Comparison of ENCODE assay signal across 8 cellular contexts in the genomic region with DNA sequence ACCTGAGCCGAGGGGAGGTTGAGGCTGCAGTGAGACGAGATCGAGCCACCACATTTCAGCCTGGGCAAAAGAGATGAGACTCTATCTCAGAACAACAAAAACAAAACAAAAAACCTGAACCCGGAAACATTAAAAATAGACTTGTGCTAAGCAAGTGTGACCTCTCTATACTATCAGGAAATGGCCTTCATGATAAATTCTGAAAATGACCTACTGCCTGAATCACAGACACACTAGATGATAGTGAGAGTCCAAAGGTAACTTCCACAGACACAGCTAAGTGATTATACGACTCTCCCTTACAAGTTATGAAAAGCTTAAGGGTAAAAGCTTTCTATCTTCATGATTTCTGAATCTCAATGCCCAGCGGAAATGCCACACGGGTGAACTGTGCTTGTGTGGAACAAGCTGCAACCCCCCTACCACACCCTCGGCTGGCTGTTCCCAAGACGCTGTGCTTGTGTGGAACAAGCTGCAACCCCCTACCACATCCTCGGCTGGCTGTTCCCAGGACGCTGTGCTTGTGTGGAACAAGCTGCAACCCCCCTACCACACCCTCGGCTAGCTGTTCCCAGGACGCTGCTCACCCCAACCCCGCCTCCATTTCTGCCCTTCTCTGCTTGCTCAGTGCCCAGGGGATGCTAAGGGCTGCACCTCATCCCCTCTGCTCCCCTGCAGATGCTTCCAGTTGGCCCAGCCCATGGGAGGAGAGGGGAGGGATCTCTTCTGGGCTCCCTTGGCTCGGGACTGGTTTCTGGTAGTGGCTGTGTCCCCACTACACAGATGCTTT. TPM values are rescaled to one million over a fixed set of nuclear protein-coding genes. Genes with fewer than 3 reads are reported as not detected.
DNase-seq lines count a peak whose midpoint lies in the region; ATAC-seq, FAIRE-seq and TF ChIP-seq lines count a peak whose summit lies in the region.
"Not testable (repeated sequence)": the region's sequence is repeated elsewhere in the genome, so short reads cannot be mapped to it uniquely, and the experiment has no call there.

No MANE protein-coding gene starts in this region.

- H3K4me3 Mint-ChIP-seq in activated T-cell treated with anti-CD3 and anti-CD28 coated beads, Interleukin-2, amount 50 U/mL, for 24 hours; nephron progenitor cell; stimulated activated naive CD8-positive, alpha-beta T cell treated with anti-CD3 and anti-CD28 coated beads, Interleukin-15, amount 100 ng/mL, for 72 hours: not testable (repeated sequence)

- not testable (repeated sequence) for FAIRE-seq in GM12878 (lab: Jason Lieb, UNC)

- H3K4me2 ChIP-seq in GM12878 (ENCODE audit: control insufficient read depth, insufficient read depth): not testable (repeated sequence)

- not testable (repeated sequence) for H3K27ac ChIP-seq in GM12878 (ENCODE audit: control insufficient read depth, insufficient read depth); sigmoid colon

- TF ChIP-seq EP300 in GM12878 (IDR thresholded peaks at IDR 0.05; ENCODE audit: borderline replicate concordance in 1 of 2, control insufficient read depth in 1 of 2, low read depth in 2 of 2, low read length in 2 of 2); sigmoid colon (IDR thresholded peaks at IDR 0.05): not testable (repeated sequence)

- DNase-seq in activated T-cell treated with anti-CD3 and anti-CD28 coated beads, Interleukin-2, amount 50 U/mL, for 24 hours; GM12878 (ENCODE audit: low read depth, low spot score); nephron progenitor cell: not testable (repeated sequence)
- DNase-seq in left lobe of liver (ENCODE audit: low spot score) (peak; percentile 30), sigmoid colon (peak; percentile 57)
- peak in 1 of 2 donors; percentile 5 for DNase-seq in stimulated activated naive CD8-positive, alpha-beta T cell treated with anti-CD3 and anti-CD28 coated beads, Interleukin-15, amount 100 ng/mL, for 72 hours

- BruUV-seq in GM12878 (replicated peaks; lab: Mats Ljungman, UMichigan): not testable (repeated sequence)

- not testable (repeated sequence) for H3K4me1 ChIP-seq in GM12878 (ENCODE audit: control insufficient read depth, insufficient read depth, low read length)
- H3K4me1 ChIP-seq in sigmoid colon: peaks cover 0 to 11% (median 5%) of the 10 kb centered on the region in 4 donors

- H3K36me3 Mint-ChIP-seq in activated T-cell treated with anti-CD3 and anti-CD28 coated beads, Interleukin-2, amount 50 U/mL, for 24 hours (ENCODE audit: low read depth): peaks cover 67% of the 10 kb centered on the region
- peaks cover 50% of the 10 kb centered on the region for H3K36me3 Mint-ChIP-seq in nephron progenitor cell (ENCODE audit: low read depth)

- not testable (repeated sequence) for H3K27me3 Mint-ChIP-seq in activated T-cell treated with anti-CD3 and anti-CD28 coated beads, Interleukin-2, amount 50 U/mL, for 24 hours; nephron progenitor cell (ENCODE audit: low read depth, poor library complexity); stimulated activated naive CD8-positive, alpha-beta T cell treated with anti-CD3 and anti-CD28 coated beads, Interleukin-15, amount 100 ng/mL, for 72 hours

- SMC1A ChIA-PET in GM12878 (lab: Charles Lee; ENCODE audit: uncharacterized antibody, unreplicated experiment): not testable (repeated sequence)

- RAD21 ChIA-PET in GM12878 (lab: Charles Lee; ENCODE audit: unreplicated experiment): not testable (repeated sequence)

- not testable (repeated sequence) for H3K4me3 ChIP-seq in GM12878, sigmoid colon

- POLR2A ChIA-PET in GM12878 (lab: Charles Lee): not testable (repeated sequence)

- not testable (repeated sequence) for H3K9me3 ChIP-seq in GM12878 (replicated peaks; ENCODE audit: control insufficient read depth, insufficient read depth, low read length); sigmoid colon

- 75% methylated on average over 11 of the region's 15 CpGs for WGBS in GM12878 (ENCODE audit: insufficient coverage, insufficient replicate concordance, low lambda C conversion rate, missing lambda C conversion rate)
- 38 to 82% methylated on average over 15 of the region's 15 CpGs for WGBS in sigmoid colon, 2 donors

- H3K79me2 ChIP-seq in GM12878 (ENCODE audit: control insufficient read depth, insufficient read depth, low read length): not testable (repeated sequence)

- H3K4me1 Mint-ChIP-seq in activated T-cell treated with anti-CD3 and anti-CD28 coated beads, Interleukin-2, amount 50 U/mL, for 24 hours (ENCODE audit: low read depth); nephron progenitor cell: not testable (repeated sequence)
- H3K4me1 Mint-ChIP-seq in stimulated activated naive CD8-positive, alpha-beta T cell treated with anti-CD3 and anti-CD28 coated beads, Interleukin-15, amount 100 ng/mL, for 72 hours: peaks cover 10% of the 10 kb centered on the region

- ATAC-seq in HG03066 (IDR thresholded peaks at IDR 0.05; ENCODE audit: low read depth, unreplicated experiment): peak; percentile 56
- ATAC-seq in GM12878: peak; percentile 33
- peak; percentile 15 for ATAC-seq in esophagus mucosa
- not testable (repeated sequence) for ATAC-seq in left lobe of liver; stimulated activated naive CD8-positive, alpha-beta T cell treated with anti-CD3 and anti-CD28 coated beads, Interleukin-15, amount 100 ng/mL, for 72 hours

- not testable (repeated sequence) for H3K9me3 Mint-ChIP-seq in activated T-cell treated with anti-CD3 and anti-CD28 coated beads, Interleukin-2, amount 50 U/mL, for 24 hours
- H3K9me3 Mint-ChIP-seq in nephron progenitor cell: peaks cover 15% of the 10 kb centered on the region
- H3K9me3 Mint-ChIP-seq in stimulated activated naive CD8-positive, alpha-beta T cell treated with anti-CD3 and anti-CD28 coated beads, Interleukin-15, amount 100 ng/mL, for 72 hours: peaks cover 10% of the 10 kb centered on the region in 2 donors

- not testable (repeated sequence) for H3K36me3 ChIP-seq in GM12878 (ENCODE audit: control insufficient read depth in 2 of 2, insufficient read depth in 2 of 2, low read length in 1 of 2)
- H3K36me3 ChIP-seq in sigmoid colon: peaks cover 0 to 51% (median 20%) of the 10 kb centered on the region in 4 donors

- not testable (repeated sequence) for TF ChIP-seq RAD21 in GM12878 (IDR thresholded peaks at IDR 0.05; ENCODE audit: insufficient read depth, low read depth, low read length)

- not testable (repeated sequence) for H3K9ac ChIP-seq in GM12878 (ENCODE audit: control insufficient read depth, insufficient read depth, low read length)

- not testable (repeated sequence) for H4K20me1 ChIP-seq in GM12878 (ENCODE audit: control insufficient read depth, insufficient read depth)

- TF ChIP-seq POLR2A in GM12878 (IDR thresholded peaks at IDR 0.05; ENCODE audit: low read depth, low read length); sigmoid colon (IDR thresholded peaks at IDR 0.05): not testable (repeated sequence)

- CTCF ChIA-PET in GM12878 (lab: Yijun Ruan, JAX): not testable (repeated sequence)

- intact Hi-C loops in GM12878 (cut with micrococcal nuclease; ENCODE audit: unreplicated experiment); sigmoid colon (cut with DNase I): not testable (repeated sequence)

- H3K27me3 ChIP-seq in GM12878 (replicated peaks in 1 of 2; ENCODE audit: control insufficient read depth in 2 of 2, insufficient read depth in 2 of 2, low read length in 1 of 2); sigmoid colon: not testable (repeated sequence)

- not testable (repeated sequence) for TF ChIP-seq CTCF in GM12878 (IDR thresholded peaks at IDR 0.05 in 2 of 3, conservative IDR thresholded peaks at IDR 0.05 in 1 of 3; ENCODE audit: control insufficient read depth in 2 of 3, extremely low read depth in 1 of 3, insufficient read depth in 1 of 3, low read depth in 3 of 3, low read length in 3 of 3); nephron progenitor cell (IDR thresholded peaks at IDR 0.05); sigmoid colon (IDR thresholded peaks at IDR 0.05)

- peak overlapping the region; percentile 10 for H3K27ac Mint-ChIP-seq in activated T-cell treated with anti-CD3 and anti-CD28 coated beads, Interleukin-2, amount 50 U/mL, for 24 hours
- peak overlapping the region; percentile 84 for H3K27ac Mint-ChIP-seq in nephron progenitor cell
- peak overlapping the region; percentile 61 to 67 for H3K27ac Mint-ChIP-seq in stimulated activated naive CD8-positive, alpha-beta T cell treated with anti-CD3 and anti-CD28 coated beads, Interleukin-15, amount 100 ng/mL, for 72 hours

- in situ Hi-C loops in GM12878 (cut with MboI): not testable (repeated sequence)

- H2AFZ ChIP-seq in GM12878 (ENCODE audit: control insufficient read depth, low read depth, low read length): not testable (repeated sequence)

RNA-seq across cellular contexts. Expression of a gene that starts 56.2 kb away (rescaled TPM):
- 30.8 and 36.7 TPM in 2 replicates for total RNA-seq in GM12878 (2013; cell fraction: nucleolus; rRNA removed)
- total RNA-seq in GM12878 (2014; rRNA removed) (12.9 and 13.9 TPM in 2 replicates), GM12878 (2014; rRNA removed; fragmentation: Illumina TruSeq; extraction: Trizol) (10.2 and 10.7 TPM in 2 replicates), GM12878 (2021) (47.8 and 49.3 TPM in 2 replicates), esophagus mucosa (42.6 TPM), left lobe of liver (55.2 TPM), sigmoid colon (10 to 100 TPM; 12.5 to 41.0 (median 18.1) TPM)
- polyA plus RNA-seq in GM12878 (2011; ENCODE audit: low read depth): 5.2 TPM
- polyA plus RNA-seq in GM12878 (2011; rRNA removed) (6.3 and 12.3 TPM in 2 replicates), GM12878 (2014; fragmentation: Illumina TruSeq; extraction: Trizol) (3.6 and 10.8 TPM in 2 replicates), GM12878 (2014; fragmentation: Nextera tagmentation; extraction: Ambion mirVana) (under 1 TPM; 0.13 to 0.42 TPM), GM12878 (2014; rRNA removed) (35.8 and 48.5 TPM in 2 replicates), GM12878 (2016; fragmentation: Nextera tagmentation; extraction: Ambion mirVana) (1 to 10 TPM; 2.9 to 3.9 TPM), sigmoid colon (10 to 100 TPM in 2 of 3 donors, 1 to 10 TPM in 1; 8.4 to 44.0 (median 17.1) TPM)
- polyA plus RNA-seq in GM12878 (2011; cell fraction: cytosol; rRNA removed): 12.7 and 14.8 TPM in 2 replicates
- 133 and 156 TPM in 2 replicates for polyA plus RNA-seq in GM12878 (2011; cell fraction: nucleus; rRNA removed)
- polyA plus RNA-seq in GM12878 (2012): 23.1 and 27.7 TPM in 2 replicates
- polyA minus RNA-seq in GM12878 (2011; rRNA and poly(A)+ RNA removed): 13.1 and 29.2 TPM in 2 replicates
- polyA minus RNA-seq in GM12878 (2011; cell fraction: cytosol; rRNA and poly(A)+ RNA removed): 13.3 and 17.2 TPM in 2 replicates
- polyA minus RNA-seq in GM12878 (2011; cell fraction: nucleus; rRNA and poly(A)+ RNA removed): 20.7 and 34.6 TPM in 2 replicates

Comparison
In these comparisons a context has a peak if more than half of its experiments do, and no peak if none do; other contexts are left out.
1. H3K27ac Mint-ChIP-seq: peak in every context shown above with its lines; median percentile 84 in nephron progenitor cell; 64 in stimulated activated naive CD8-positive, alpha-beta T cell treated with anti-CD3 and anti-CD28 coated beads, Interleukin-15, amount 100 ng/mL, for 72 hours; 10 in activated T-cell treated with anti-CD3 and anti-CD28 coated beads, Interleukin-2, amount 50 U/mL, for 24 hours.